10 cellular contexts compared by ENCODE assay signal in genomic region chr10:110992011-110992800, GRCh38.
DNase-seq lines count a peak whose midpoint lies in the region; ATAC-seq and TF ChIP-seq lines count a peak whose summit lies in the region.
"Had no signal": no experiment of that assay in that cellular context is flagged by ENCODE, and none has a peak within 500 bp of the region (broad histone marks: within the 10 kb centered on the region; RNA-seq: fewer than 3 reads in every experiment).

No MANE protein-coding gene starts in this region.

- H3K36me3 Mint-ChIP-seq in natural killer cell (no peaks in the 10 kb centered on the region), progenitor cell of endocrine pancreas (ENCODE audit: insufficient read depth) (peaks cover 20% of the 10 kb centered on the region)

- no peak for TF ChIP-seq CTCF in natural killer cell (IDR thresholded peaks at IDR 0.05)
- TF ChIP-seq CTCF in WERI-Rb-1 (IDR thresholded peaks at IDR 0.05; ENCODE audit: low read depth, low read length), result no peak
- no peak for TF ChIP-seq CTCF in progenitor cell of endocrine pancreas (IDR thresholded peaks at IDR 0.05; ENCODE audit: unreplicated experiment)

- H3K4me1 Mint-ChIP-seq in natural killer cell (peaks cover 32 to 35% of the 10 kb centered on the region in 2 donors), progenitor cell of endocrine pancreas (ENCODE audit: low read depth) (peaks cover 7% of the 10 kb centered on the region)

- H3K9me3 ChIP-seq in WERI-Rb-1 (ENCODE audit: severe bottlenecking), result no peaks in the 10 kb centered on the region
- H3K9me3 ChIP-seq: stomach had no signal

- no peak overlapping the region for H3K27ac ChIP-seq in WERI-Rb-1
- H3K27ac ChIP-seq: stomach had no signal

- peak overlapping the region; percentile 65 for H3K4me3 Mint-ChIP-seq in natural killer cell
- H3K4me3 Mint-ChIP-seq in progenitor cell of endocrine pancreas (ENCODE audit: low read depth), result no peak overlapping the region

- H3K36me3 ChIP-seq in WERI-Rb-1, result peaks cover 3% of the 10 kb centered on the region

- peak; percentile 6 for DNase-seq in COLO829 (ENCODE audit: low spot score)
- DNase-seq in M059J (ENCODE audit: low read depth), result peak; percentile 12
- peak; percentile 12 for DNase-seq in dermis blood vessel endothelial cell
- DNase-seq in natural killer cell, result no peak
- no peak for DNase-seq in WERI-Rb-1
- no peak for DNase-seq in progenitor cell of endocrine pancreas (ENCODE audit: low spot score, unreplicated experiment)
- no peak for DNase-seq in sciatic nerve (ENCODE audit: low spot score)
- DNase-seq: NCI-H187 treated with DMSO at 0.1 percent for 48 hours, stomach had no signal

- no peaks in the 10 kb centered on the region for H3K27me3 Mint-ChIP-seq in natural killer cell (ENCODE audit: low read depth in 2 of 2)
- no peaks in the 10 kb centered on the region for H3K27me3 Mint-ChIP-seq in progenitor cell of endocrine pancreas

- no peaks in the 10 kb centered on the region for H3K27me3 ChIP-seq in WERI-Rb-1 (ENCODE audit: insufficient read depth, low read depth, severe bottlenecking)
- H3K27me3 ChIP-seq: stomach had no signal

- H3K4me3 ChIP-seq in WERI-Rb-1 (ENCODE audit: low read depth, low read length), result no peak overlapping the region
- H3K4me3 ChIP-seq: K562, stomach had no signal

- no peak for ATAC-seq in natural killer cell
- ATAC-seq in sciatic nerve, result no peak
- ATAC-seq: K562 had no signal

- H3K27ac Mint-ChIP-seq in natural killer cell (peak overlapping the region; percentile 65 to 67), progenitor cell of endocrine pancreas (no peak overlapping the region)

- intact Hi-C loops in natural killer cell (cut with micrococcal nuclease) (no loop called here), sciatic nerve (cut with DNase I) (no loop called here)

- H3K9me3 Mint-ChIP-seq in natural killer cell (no peaks in the 10 kb centered on the region), progenitor cell of endocrine pancreas (ENCODE audit: low read depth) (peaks cover 6% of the 10 kb centered on the region)

Comparison
In these comparisons a context has a peak if more than half of its experiments do, and no peak if none do; other contexts are left out.
1. DNase-seq: peak in COLO829 (single experiment), M059J (single experiment) and dermis blood vessel endothelial cell (single experiment); none in natural killer cell (single experiment), WERI-Rb-1 (single experiment), progenitor cell of endocrine pancreas (single experiment) and sciatic nerve (single experiment).